ENCODE assay signal across 33 cellular contexts in genomic region chr6:115120394-115120793, GRCh38.
"Had no signal": no experiment of that assay in that cellular context is flagged by ENCODE, and none has a peak within 500 bp of the region (broad histone marks: within the 10 kb centered on the region; RNA-seq: fewer than 3 reads in every experiment).

No MANE protein-coding gene starts in this region.

- ATAC-seq: activated CD4-positive, CD25-positive, alpha-beta regulatory T cell treated with anti-CD3 and anti-CD28 coated beads, Interleukin-2, amount 50 U/mL, for 24 hours; body of pancreas; foreskin keratinocyte; left lung; lower lobe of right lung; naive thymus-derived CD8-positive, alpha-beta T cell; stimulated activated memory B cell treated with anti-CD40 and anti-IgM and Interleukin-4, amounts not matched to agents 10 μg/mL and 1 μg/mL and 100 μg/mL, for 72 hours had no signal

- H3K9me3 ChIP-seq: adrenal gland, body of pancreas, esophagus muscularis mucosa, lower lobe of right lung, right atrium auricular region, thyroid gland, upper lobe of left lung, vagina had no signal

- DNase-seq: activated CD4-positive, alpha-beta T cell treated with anti-CD3 and anti-CD28 coated beads for 48 hours; activated CD4-positive, alpha-beta T cell treated with anti-CD3 and anti-CD28 coated beads, Interleukin-2, amount 50 U/mL, for 48 hours; activated CD8-positive, alpha-beta memory T cell treated with anti-CD3 and anti-CD28 coated beads for 24 hours; activated effector memory CD4-positive, alpha-beta T cell treated with Interleukin-2 at 50 U/mL for 16 hours; activated naive CD4-positive, alpha-beta T cell treated with anti-CD3 and anti-CD28 coated beads for 36 hours; activated naive CD8-positive, alpha-beta T cell treated with anti-CD3 and anti-CD28 coated beads for 36 hours; adrenal gland; aorta; body of pancreas; dermis blood vessel endothelial cell; effector CD4-positive, alpha-beta T cell; foreskin keratinocyte; kidney glomerular epithelial cell; left lung; lower lobe of right lung; mesenchymal stem cell; naive thymus-derived CD8-positive, alpha-beta T cell; occipital lobe; stimulated activated CD4-positive, alpha-beta T cell treated with anti-CD3 and anti-CD28 coated beads, Interleukin-1b, Interleukin-23, amount 100 ng/mL, for 48 hours; stimulated activated CD4-positive, alpha-beta T cell treated with anti-CD3 and anti-CD28 coated beads, Interleukin-4, amount 100 ng/mL, for 4 hours; stimulated activated CD8-positive, alpha-beta memory T cell treated with anti-CD3 and anti-CD28 coated beads, Interleukin-4, amount 100 ng/mL, for 48 hours; stomach; thyroid gland; upper lobe of left lung; WERI-Rb-1 had no signal

- H3K79me2 ChIP-seq: parathyroid adenoma had no signal

- H3K4me2 ChIP-seq: neural progenitor cell, smooth muscle cell had no signal

- H2AFZ ChIP-seq: neural progenitor cell, parathyroid adenoma had no signal

- H3K9ac ChIP-seq: neural progenitor cell, parathyroid adenoma had no signal

- H3K27ac ChIP-seq: adrenal gland, body of pancreas, esophagus muscularis mucosa, foreskin keratinocyte, left lung, lower lobe of right lung, neural progenitor cell, parathyroid adenoma, right atrium auricular region, stomach, thyroid gland, upper lobe of left lung, vagina, WERI-Rb-1 had no signal

- H3K4me3 ChIP-seq: adrenal gland, body of pancreas, esophagus muscularis mucosa, left lung, lower lobe of right lung, neural progenitor cell, right atrium auricular region, smooth muscle cell, stomach, thyroid gland, upper lobe of left lung, vagina had no signal

- H3K27me3 ChIP-seq: adrenal gland, body of pancreas, esophagus muscularis mucosa, foreskin keratinocyte, left lung, neural progenitor cell, right atrium auricular region, stomach, thyroid gland, upper lobe of left lung, vagina had no signal

- H3K36me3 ChIP-seq: adrenal gland, esophagus muscularis mucosa, left lung, lower lobe of right lung, neural progenitor cell, right atrium auricular region, stomach, thyroid gland, upper lobe of left lung, vagina, WERI-Rb-1 had no signal
